22 cellular contexts compared by ENCODE assay signal in the genomic region with DNA sequence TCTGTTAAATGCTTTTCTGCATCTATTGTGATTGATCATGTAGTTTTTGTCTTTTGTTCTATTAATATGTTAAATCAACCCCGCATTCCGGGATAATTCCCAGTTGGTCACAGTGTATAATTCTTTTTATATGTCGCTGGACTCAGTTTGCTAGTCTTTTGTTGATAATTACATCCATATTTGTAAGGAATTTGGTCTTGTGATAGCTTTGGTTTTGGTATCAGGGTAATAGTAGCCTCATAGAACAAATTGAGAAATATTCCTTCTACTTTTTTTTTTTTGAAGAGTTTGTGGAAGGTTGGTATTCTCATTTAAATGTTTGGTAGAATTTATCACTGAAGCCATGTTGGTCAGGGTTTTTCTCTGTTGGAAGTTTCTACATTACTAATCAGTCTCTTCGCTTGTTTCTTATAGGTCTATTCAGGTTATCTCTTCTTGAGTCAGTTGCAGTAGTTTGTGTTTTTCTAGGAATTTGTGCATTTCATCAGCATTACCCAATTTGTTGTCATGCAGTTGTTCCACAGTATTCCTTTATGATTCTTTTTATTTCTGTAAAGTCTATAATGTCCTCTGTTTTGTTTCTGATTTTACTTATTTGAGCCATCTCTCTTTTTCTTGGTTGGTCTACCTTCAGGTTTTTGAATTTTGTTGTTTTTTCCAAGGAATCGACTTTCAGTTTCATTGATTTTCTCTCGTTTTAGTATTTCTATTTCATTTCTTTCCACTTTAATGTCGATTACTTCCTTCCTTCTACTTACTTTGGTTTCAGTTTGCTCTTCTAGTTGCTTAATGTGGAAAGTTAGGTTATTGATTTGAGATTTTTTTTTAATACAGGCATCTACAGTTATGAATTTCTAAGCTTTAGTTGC.
DNase-seq lines count a peak whose midpoint lies in the region; ATAC-seq and FAIRE-seq lines count a peak whose summit lies in the region.
"Had no signal": no experiment of that assay in that cellular context is flagged by ENCODE, and none has a peak within 500 bp of the region (broad histone marks: within the 10 kb centered on the region; RNA-seq: fewer than 3 reads in every experiment).

No MANE protein-coding gene starts in this region.

- peaks cover 52% of the 10 kb centered on the region for H3K36me3 Mint-ChIP-seq in activated CD4-positive, alpha-beta T cell treated with anti-CD3 and anti-CD28 coated beads, Interleukin-2, amount 10 ng/mL, durations not matched to agents 24 days and 14 days (ENCODE audit: low read depth)
- H3K36me3 Mint-ChIP-seq in activated T-helper 2 cell treated with anti-CD3 and anti-CD28 coated beads, Interferon-gamma antibody, Interleukin-2, Interleukin-4, amounts not matched to agents 10 μg/mL and 5 μg/mL and 100 μg/mL, durations not matched to agents 14 hours and 24 hours and 36 hours (ENCODE audit: low read depth) = peaks cover 63% of the 10 kb centered on the region

- no peaks in the 10 kb centered on the region for H3K27me3 Mint-ChIP-seq in activated CD4-positive, alpha-beta T cell treated with anti-CD3 and anti-CD28 coated beads, Interleukin-2, amount 10 ng/mL, durations not matched to agents 24 days and 14 days
- no peaks in the 10 kb centered on the region for H3K27me3 Mint-ChIP-seq in activated T-helper 2 cell treated with anti-CD3 and anti-CD28 coated beads, Interferon-gamma antibody, Interleukin-2, Interleukin-4, amounts not matched to agents 10 μg/mL and 5 μg/mL and 100 μg/mL, durations not matched to agents 14 hours and 24 hours and 36 hours (ENCODE audit: low read depth)

- peaks cover 30% of the 10 kb centered on the region for H3K9me3 Mint-ChIP-seq in activated CD4-positive, alpha-beta T cell treated with anti-CD3 and anti-CD28 coated beads, Interleukin-2, amount 10 ng/mL, durations not matched to agents 24 days and 14 days
- peaks cover 36% of the 10 kb centered on the region for H3K9me3 Mint-ChIP-seq in activated T-helper 2 cell treated with anti-CD3 and anti-CD28 coated beads, Interferon-gamma antibody, Interleukin-2, Interleukin-4, amounts not matched to agents 10 μg/mL and 5 μg/mL and 100 μg/mL, durations not matched to agents 14 hours and 24 hours and 36 hours

- peak; percentile 23 for FAIRE-seq in GM19239 (lab: Jason Lieb, UNC)
- FAIRE-seq: A204.1, urothelium cell line had no signal

- peak overlapping the region; percentile 37 for H3K4me3 Mint-ChIP-seq in activated CD4-positive, alpha-beta T cell treated with anti-CD3 and anti-CD28 coated beads, Interleukin-2, amount 10 ng/mL, durations not matched to agents 24 days and 14 days
- peak overlapping the region; percentile 31 for H3K4me3 Mint-ChIP-seq in activated T-helper 2 cell treated with anti-CD3 and anti-CD28 coated beads, Interferon-gamma antibody, Interleukin-2, Interleukin-4, amounts not matched to agents 10 μg/mL and 5 μg/mL and 100 μg/mL, durations not matched to agents 14 hours and 24 hours and 36 hours (ENCODE audit: low read depth)

- intact Hi-C loops in activated CD4-positive, alpha-beta T cell treated with anti-CD3 and anti-CD28 coated beads, Interleukin-2, amount 10 ng/mL, durations not matched to agents 24 days and 14 days (cut with micrococcal nuclease) = no loop called here
- intact Hi-C loops in activated T-helper 2 cell treated with anti-CD3 and anti-CD28 coated beads, Interferon-gamma antibody, Interleukin-2, Interleukin-4, amounts not matched to agents 10 μg/mL and 5 μg/mL and 100 μg/mL, durations not matched to agents 14 hours and 24 hours and 36 hours (cut with micrococcal nuclease) = loop anchor here (10.0 kb wide), 1 partner anchor 196 kb away; no protein-coding TSS in a partner anchor

- DNase-seq in activated CD4-positive, alpha-beta T cell treated with anti-CD3 and anti-CD28 coated beads, Interleukin-2, amount 10 ng/mL, durations not matched to agents 24 days and 14 days = no peak
- no peak for DNase-seq in activated CD4-positive, alpha-beta T cell treated with anti-CD3 and anti-CD28 coated beads for 4 hours
- DNase-seq in GM19239 (ENCODE audit: insufficient read length, low spot score) (no peak), iris pigment epithelial cell (ENCODE audit: low read depth) (peak; percentile 29), NCI-H146 (lab: John Stamatoyannopoulos, UW) (no peak), SIG-M5 treated with dmso at 0.1 percent for 504 hours (lab: John Stamatoyannopoulos, UW; ENCODE audit: unreplicated experiment) (no peak)
- DNase-seq in activated T-helper 2 cell treated with anti-CD3 and anti-CD28 coated beads, Interferon-gamma antibody, Interleukin-2, Interleukin-4, amounts not matched to agents 10 μg/mL and 5 μg/mL and 100 μg/mL, durations not matched to agents 14 hours and 24 hours and 36 hours (ENCODE audit: low spot score) = no peak
- DNase-seq: activated gamma-delta T cell treated with Interleukin-2 at 50 U/mL for 16 hours; central memory CD4-positive, alpha-beta T cell; IMR-90; MM.1S; NCI-H187 treated with DMSO at 0.1 percent for 48 hours; NCI-H226; NCI-H774; ovary; right lobe of liver; SJCRH30; stimulated activated CD4-positive, alpha-beta T cell treated with anti-CD3 and anti-CD28 coated beads, Interleukin-15, amount 100 ng/mL, for 24 hours had no signal

- H3K4me1 Mint-ChIP-seq in activated CD4-positive, alpha-beta T cell treated with anti-CD3 and anti-CD28 coated beads, Interleukin-2, amount 10 ng/mL, durations not matched to agents 24 days and 14 days = peaks cover 16% of the 10 kb centered on the region
- H3K4me1 Mint-ChIP-seq in activated T-helper 2 cell treated with anti-CD3 and anti-CD28 coated beads, Interferon-gamma antibody, Interleukin-2, Interleukin-4, amounts not matched to agents 10 μg/mL and 5 μg/mL and 100 μg/mL, durations not matched to agents 14 hours and 24 hours and 36 hours (ENCODE audit: low read depth) = peaks cover 28% of the 10 kb centered on the region

- peak overlapping the region; percentile 71 for H3K27ac Mint-ChIP-seq in activated CD4-positive, alpha-beta T cell treated with anti-CD3 and anti-CD28 coated beads, Interleukin-2, amount 10 ng/mL, durations not matched to agents 24 days and 14 days
- H3K27ac Mint-ChIP-seq in activated T-helper 2 cell treated with anti-CD3 and anti-CD28 coated beads, Interferon-gamma antibody, Interleukin-2, Interleukin-4, amounts not matched to agents 10 μg/mL and 5 μg/mL and 100 μg/mL, durations not matched to agents 14 hours and 24 hours and 36 hours = peak overlapping the region; percentile 81

- ATAC-seq in HG03342 (IDR thresholded peaks at IDR 0.05; ENCODE audit: unreplicated experiment) = no peak
- ATAC-seq: gastroesophageal sphincter, right lobe of liver had no signal
